Comparison of ENCODE assay signal across 8 cellular contexts in the genomic region with DNA sequence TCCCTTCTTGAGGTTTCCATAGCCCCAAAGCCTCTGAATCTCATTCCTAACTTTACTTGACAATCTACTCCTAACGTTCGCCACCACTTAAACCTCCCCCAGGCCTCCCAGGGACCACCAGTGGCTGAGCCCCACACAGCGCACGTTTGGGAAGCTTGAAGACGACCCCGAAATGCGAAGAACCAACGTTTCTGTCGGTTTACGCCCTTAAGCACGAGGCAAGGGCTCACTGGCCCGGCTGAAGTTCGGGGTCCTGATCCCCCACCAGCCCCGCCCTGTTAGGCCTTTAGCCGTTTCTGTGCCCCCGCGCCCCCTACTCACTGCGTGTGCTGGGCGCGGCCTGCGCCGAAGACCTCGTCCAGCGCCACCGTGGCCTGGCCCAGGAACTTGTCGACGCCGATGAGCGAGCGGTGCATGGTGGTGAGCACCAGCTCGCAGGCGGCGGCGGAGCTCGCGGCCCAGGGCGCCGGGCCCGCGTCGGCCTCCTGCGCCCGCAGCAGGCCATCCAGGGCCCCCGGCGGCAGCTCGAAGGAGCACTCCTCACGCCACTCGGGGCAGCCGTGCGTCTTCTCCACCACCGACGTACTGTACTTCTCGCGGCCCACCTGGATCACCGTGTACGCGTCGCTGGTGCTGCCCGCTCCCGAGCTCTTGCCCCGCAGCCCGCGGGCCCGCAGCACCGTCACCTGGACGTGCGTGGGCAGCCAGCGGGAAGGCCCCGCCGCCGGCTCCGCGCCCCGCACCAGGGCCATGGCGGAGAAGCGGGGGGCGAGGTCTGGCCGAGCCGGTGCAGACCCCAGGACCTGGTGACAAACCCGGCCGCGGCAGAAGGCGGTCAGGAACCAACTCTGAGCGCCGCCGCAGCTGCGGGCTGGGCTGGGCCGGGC. TPM values are rescaled to one million over a fixed set of nuclear protein-coding genes. Genes with fewer than 3 reads are reported as not detected.
DNase-seq lines count a peak whose midpoint lies in the region; ATAC-seq and TF ChIP-seq lines count a peak whose summit lies in the region.

No MANE protein-coding gene starts in this region.

- peaks cover 6 to 12% of the 10 kb centered on the region in 2 donors for H3K4me1 ChIP-seq in breast epithelium

- peak; percentile 23 for ATAC-seq in HG02852 (IDR thresholded peaks at IDR 0.05; ENCODE audit: unreplicated experiment)

- no peak for TF ChIP-seq POLR2A in breast epithelium (IDR thresholded peaks at IDR 0.05)

- TF ChIP-seq CTCF in breast epithelium (IDR thresholded peaks at IDR 0.05) (no peak), kidney epithelial cell (IDR thresholded peaks at IDR 0.05; ENCODE audit: insufficient read depth, low read length, poor library complexity, severe bottlenecking) (no peak)

- DNase-seq in NCI-H526 (lab: John Stamatoyannopoulos, UW) (peak; percentile 11 to 62), NCI-H526 treated with DMSO at 0.1 percent for 48 hours (lab: John Stamatoyannopoulos, UW) (no peak), RPMI8226 (peak; percentile 71), breast epithelium (ENCODE audit: low spot score in 2 of 2) (no peak), kidney epithelial cell (ENCODE audit: low read depth) (no peak), SIG-M5 (lab: John Stamatoyannopoulos, UW) (no peak)
- DNase-seq in stimulated activated CD4-positive, alpha-beta T cell treated with anti-CD3 and anti-CD28 coated beads, Interleukin-4, amount 100 ng/mL, for 4 hours: peak; percentile 11 to 19

- H3K27me3 ChIP-seq in breast epithelium: no peaks in the 10 kb centered on the region
- H3K27me3 ChIP-seq in kidney epithelial cell (ENCODE audit: control insufficient read depth, insufficient read depth, low read length): no peaks in the 10 kb centered on the region

- H3K27ac ChIP-seq in breast epithelium: peak overlapping the region; percentile 93 to 95

- H3K36me3 ChIP-seq in breast epithelium (no peaks in the 10 kb centered on the region), kidney epithelial cell (ENCODE audit: control insufficient read depth, insufficient read depth, low read length) (no peaks in the 10 kb centered on the region)

- H3K4me3 ChIP-seq in breast epithelium: peak overlapping the region; percentile 89 to 100 (median 93)
- H3K4me3 ChIP-seq in kidney epithelial cell (ENCODE audit: low read depth, low read length): peak overlapping the region; percentile 84

- H3K9me3 ChIP-seq in breast epithelium: no peaks in the 10 kb centered on the region

- intact Hi-C loops in breast epithelium (cut with DNase I; ENCODE audit: low total_unique reads): no loop called here

RNA-seq across cellular contexts. Expression of a gene that starts 0.5 kb away (rescaled TPM):
- total RNA-seq in breast epithelium (10 to 100 TPM; 20.6 to 27.4 (median 26.5) TPM), kidney epithelial cell (33.3 and 43.6 TPM in 2 replicates)

RNA-seq across cellular contexts. Expression of a gene that starts 40.8 kb away (rescaled TPM):
- total RNA-seq in breast epithelium (10 to 100 TPM in 2 of 3 donors, 1 to 10 TPM in 1; 6.7 to 19.6 (median 12.8) TPM), kidney epithelial cell (7.6 and 13.0 TPM in 2 replicates)

Comparison
In these comparisons a context has a peak if more than half of its experiments do, and no peak if none do; other contexts are left out.
1. DNase-seq: peak in NCI-H526 (2 of 2), RPMI8226 (single experiment) and stimulated activated CD4-positive, alpha-beta T cell treated with anti-CD3 and anti-CD28 coated beads, Interleukin-4, amount 100 ng/mL, for 4 hours (2 of 2); none in NCI-H526 treated with DMSO at 0.1 percent for 48 hours (single experiment), breast epithelium (0 of 2), kidney epithelial cell (single experiment) and SIG-M5 (single experiment).